Comparison of ENCODE assay signal across 20 cellular contexts in the genomic region with DNA sequence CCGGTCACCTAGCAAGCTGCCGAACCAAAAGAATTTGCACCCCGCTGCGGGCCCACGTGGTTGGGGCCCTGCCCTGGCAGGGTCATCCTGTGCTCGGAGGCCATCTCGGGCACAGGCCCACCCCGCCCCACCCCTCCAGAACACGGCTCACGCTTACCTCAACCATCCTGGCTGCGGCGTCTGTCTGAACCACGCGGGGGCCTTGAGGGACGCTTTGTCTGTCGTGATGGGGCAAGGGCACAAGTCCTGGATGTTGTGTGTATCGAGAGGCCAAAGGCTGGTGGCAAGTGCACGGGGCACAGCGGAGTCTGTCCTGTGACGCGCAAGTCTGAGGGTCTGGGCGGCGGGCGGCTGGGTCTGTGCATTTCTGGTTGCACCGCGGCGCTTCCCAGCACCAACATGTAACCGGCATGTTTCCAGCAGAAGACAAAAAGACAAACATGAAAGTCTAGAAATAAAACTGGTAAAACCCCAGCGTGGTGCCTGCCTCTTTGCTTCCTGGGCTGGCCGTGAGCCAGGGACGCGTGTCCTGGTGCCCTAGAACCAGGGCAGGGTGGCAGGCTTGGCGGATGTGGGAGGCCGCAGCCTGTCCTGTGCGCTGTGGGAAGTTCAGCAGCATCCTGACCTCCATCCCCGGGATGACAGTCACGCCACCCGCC. TPM values are rescaled to one million over a fixed set of nuclear protein-coding genes. Genes with fewer than 3 reads are reported as not detected.
DNase-seq lines count a peak whose midpoint lies in the region; ATAC-seq and TF ChIP-seq lines count a peak whose summit lies in the region.
"Had no signal": no experiment of that assay in that cellular context is flagged by ENCODE, and none has a peak within 500 bp of the region (broad histone marks: within the 10 kb centered on the region; RNA-seq: fewer than 3 reads in every experiment).

No MANE protein-coding gene starts in this region.

- POLR2A ChIA-PET in PC-9 (lab: Charles Lee; ENCODE audit: unreplicated experiment): no interaction called here

- H3K36me3 ChIP-seq in PC-9 (ENCODE audit: low read depth): peaks cover 35% of the 10 kb centered on the region
- H3K36me3 ChIP-seq: colonic mucosa had no signal

- H3K9me2 ChIP-seq in PC-9 (ENCODE audit: insufficient read depth): no peaks in the 10 kb centered on the region

- CTCF ChIA-PET in PC-9 (lab: Charles Lee): no interaction called here

- peaks cover 54% of the 10 kb centered on the region for H4K20me1 ChIP-seq in PC-9 (ENCODE audit: insufficient read depth)

- no peak overlapping the region for H2AFZ ChIP-seq in PC-9

- H3K27ac ChIP-seq in PC-9: peak overlapping the region; percentile 2; the same call in 1 of the 2 replicates
- H3K27ac ChIP-seq: colonic mucosa, esophagus muscularis mucosa, heart right ventricle, upper lobe of left lung had no signal

- BruUV-seq in PC-9 (replicated peaks; lab: Mats Ljungman, UMichigan): no TSS peak

- ATAC-seq in left colon (peak; percentile 33), GM21447 (IDR thresholded peaks at IDR 0.05; ENCODE audit: unreplicated experiment) (no peak)

- DNase-seq in A172 (ENCODE audit: low spot score) (peak; percentile 42), COR-L47 (lab: John Stamatoyannopoulos, UW) (peak; percentile 50), PC-9 (no peak), left colon (peak in 1 of 2 donors; percentile 13), activated T-cell treated with anti-CD3 and anti-CD28 coated beads for 4 hours (no peak), middle frontal gyrus (ENCODE audit: extremely low spot score, low spot score) (no peak)
- DNase-seq: activated CD4-positive, alpha-beta T cell treated with anti-CD3 and anti-CD28 coated beads, Interleukin-2, amount 10 ng/mL, durations not matched to agents 7 days and 5 days; amniotic stem cell; GF-D8; heart right ventricle; KG1; naive B cell; NCI-H1930; stimulated activated CD4-positive, alpha-beta T cell treated with anti-CD3 and anti-CD28 coated beads, Interleukin-2, amount 100 ng/mL, for 48 hours; T-helper 2 cell had no signal

- H3K4me3 ChIP-seq in PC-9: no peak overlapping the region
- H3K4me3 ChIP-seq: colonic mucosa, esophagus muscularis mucosa, heart right ventricle, upper lobe of left lung had no signal

- peaks cover 67% of the 10 kb centered on the region for H3F3A ChIP-seq in PC-9 (ENCODE audit: insufficient read depth, low read depth)

- H3K9me3 ChIP-seq in PC-9 (ENCODE audit: insufficient read depth, low read depth): no peaks in the 10 kb centered on the region
- H3K9me3 ChIP-seq: colonic mucosa, esophagus muscularis mucosa, heart right ventricle, upper lobe of left lung had no signal

- no peak for TF ChIP-seq CTCF in PC-9 (conservative IDR thresholded peaks at IDR 0.05)

- H3K79me2 ChIP-seq in PC-9 (ENCODE audit: low read depth): peaks cover 14% of the 10 kb centered on the region

- H3K27me3 ChIP-seq in PC-9 (ENCODE audit: insufficient read depth, low read depth): no peaks in the 10 kb centered on the region
- H3K27me3 ChIP-seq: colonic mucosa, esophagus muscularis mucosa, heart right ventricle, upper lobe of left lung had no signal

- intact Hi-C loops in PC-9 (cut with micrococcal nuclease; ENCODE audit: unreplicated experiment): no loop called here
- intact Hi-C loops in left colon (cut with DNase I, micrococcal nuclease): no loop called here

- peaks cover 18% of the 10 kb centered on the region for H3K4me1 ChIP-seq in PC-9 (replicated peaks; ENCODE audit: insufficient read depth)
- H3K4me1 ChIP-seq: colonic mucosa had no signal

- peak overlapping the region; percentile 16 for H3K4me2 ChIP-seq in PC-9

RNA-seq across cellular contexts. Expression of a gene that starts 13.2 kb away (rescaled TPM):
- 422 and 522 TPM in 2 replicates for total RNA-seq in A172 (2014; rRNA removed; shearing (Covaris generic))
- total RNA-seq in PC-9 (2021): 346 and 586 TPM in 2 replicates
- 10 to 100 TPM; 56.5 to 83.5 TPM for total RNA-seq in left colon

RNA-seq across cellular contexts. Expression of a gene that starts 21.0 kb away (rescaled TPM):
- 16.0 and 25.6 TPM in 2 replicates for total RNA-seq in A172 (2014; rRNA removed; shearing (Covaris generic))
- total RNA-seq in PC-9 (2021) (41.1 and 50.3 TPM in 2 replicates), left colon (10 to 100 TPM; 21.2 to 21.7 TPM)

RNA-seq across cellular contexts. Expression of a gene that starts 49.7 kb away (rescaled TPM):
- total RNA-seq in A172 (2014; rRNA removed; shearing (Covaris generic)): not detected in 2 replicates
- total RNA-seq in PC-9 (2021) (2.0 and 3.4 TPM in 2 replicates), left colon (not detected)
- total RNA-seq: activated CD4-positive, alpha-beta T cell treated with anti-CD3 and anti-CD28 coated beads, Interleukin-2, amount 10 ng/mL, durations not matched to agents 7 days and 5 days; CD4-positive, alpha-beta T cell; esophagus muscularis mucosa; heart right ventricle had no signal

Comparison
In these comparisons a context has a peak if more than half of its experiments do, and no peak if none do; other contexts are left out.
1. DNase-seq: peak in A172 (single experiment) and COR-L47 (single experiment); none in PC-9 (0 of 2), activated T-cell treated with anti-CD3 and anti-CD28 coated beads for 4 hours (single experiment) and middle frontal gyrus (single experiment).